In the genomic region with DNA sequence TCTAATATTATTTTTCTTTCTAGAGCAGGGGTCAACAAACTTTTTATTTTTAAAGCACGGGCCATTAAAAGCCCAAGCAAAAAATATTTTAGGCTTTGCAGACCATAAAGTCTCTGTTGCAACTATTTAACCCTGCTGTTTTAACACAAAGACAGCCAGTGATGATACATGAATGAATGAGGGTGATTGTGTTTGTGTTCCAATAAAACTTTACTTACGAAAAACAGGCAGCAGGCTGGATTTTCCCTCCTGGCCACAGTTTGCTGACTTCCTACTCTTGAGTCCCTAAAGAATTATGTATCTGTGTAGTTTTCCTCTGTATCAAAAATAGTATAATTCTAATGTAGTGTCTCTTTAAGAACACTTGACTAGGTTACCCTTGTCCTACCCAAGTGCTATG, we compare ENCODE assay signal across 19 cellular contexts.
A peak's percentile ranks its signal among the peaks of the same experiment; 100 is the strongest.
DNase-seq lines count a peak whose midpoint lies in the region; ATAC-seq, FAIRE-seq and TF ChIP-seq lines count a peak whose summit lies in the region.
"Had no signal": no experiment of that assay in that cellular context is flagged by ENCODE, and none has a peak within 500 bp of the region (broad histone marks: within the 10 kb centered on the region; RNA-seq: fewer than 3 reads in every experiment).

No MANE protein-coding gene starts in this region.

- no peak overlapping the region for H3K27ac Mint-ChIP-seq in natural killer cell
- H3K27ac Mint-ChIP-seq: B cell; CD4-positive, alpha-beta T cell; CD8-positive, alpha-beta T cell had no signal

- H3K4me3 Mint-ChIP-seq in natural killer cell: no peak overlapping the region
- H3K4me3 Mint-ChIP-seq: B cell; CD4-positive, alpha-beta T cell; CD8-positive, alpha-beta T cell had no signal

- no peak for TF ChIP-seq CTCF in GM10266 (IDR thresholded peaks at IDR 0.05; ENCODE audit: control insufficient read depth, insufficient read depth, low read depth, missing control alignments)
- TF ChIP-seq CTCF in natural killer cell (IDR thresholded peaks at IDR 0.05): no peak

- peak; percentile 13 for FAIRE-seq in urothelium cell line (lab: Jason Lieb, UNC)
- FAIRE-seq: A549, GM12891, GM19239 had no signal

- ATAC-seq in natural killer cell: no peak
- ATAC-seq: A549; CD8-positive, alpha-beta T cell had no signal

- peaks cover 8 to 11% of the 10 kb centered on the region in 2 donors for H3K9me3 Mint-ChIP-seq in natural killer cell

- intact Hi-C loops in natural killer cell (cut with micrococcal nuclease): no loop called here

- no peaks in the 10 kb centered on the region for H3K36me3 Mint-ChIP-seq in natural killer cell
- H3K36me3 Mint-ChIP-seq: CD8-positive, alpha-beta T cell had no signal

- DNase-seq in COLO829 (ENCODE audit: low spot score): peak; percentile 1
- DNase-seq in epidermal melanocyte (ENCODE audit: insufficient read length, low spot score): peak; percentile 18
- DNase-seq in urothelium cell line (ENCODE audit: low spot score): no peak
- DNase-seq in GM10266 (ENCODE audit: extremely low spot score): no peak
- DNase-seq in natural killer cell: no peak
- DNase-seq: AML-193; CD4-positive, alpha-beta T cell; CD8-positive, alpha-beta T cell; COR-L47; DMS 273 treated with DMSO at 0.1 percent for 48 hours; DMS153; DMS79; DND-41; EL; GDM1 had no signal

- H3K27me3 Mint-ChIP-seq in natural killer cell (ENCODE audit: low read depth in 2 of 2): no peaks in the 10 kb centered on the region
- H3K27me3 Mint-ChIP-seq: B cell; CD4-positive, alpha-beta T cell had no signal

- no peaks in the 10 kb centered on the region for H3K4me1 Mint-ChIP-seq in natural killer cell
- H3K4me1 Mint-ChIP-seq: B cell had no signal

Comparison
In these comparisons a context has a peak if more than half of its experiments do, and no peak if none do; other contexts are left out.
1. DNase-seq: peak in COLO829 (single experiment) and epidermal melanocyte (single experiment); none in urothelium cell line (single experiment), GM10266 (single experiment) and natural killer cell (single experiment).